26 cellular contexts compared by ENCODE assay signal in genomic region chr10:95196053-95196452, GRCh38. TPM values are rescaled to one million over a fixed set of nuclear protein-coding genes. Genes with fewer than 3 reads are reported as not detected.
DNase-seq lines count a peak whose midpoint lies in the region; ATAC-seq and TF ChIP-seq lines count a peak whose summit lies in the region.
"Had no signal": no experiment of that assay in that cellular context is flagged by ENCODE, and none has a peak within 500 bp of the region (broad histone marks: within the 10 kb centered on the region; RNA-seq: fewer than 3 reads in every experiment).

No MANE protein-coding gene starts in this region.

- no peak overlapping the region for H3K9ac ChIP-seq in HUES64 (ENCODE audit: low read depth, low read length)
- H3K9ac ChIP-seq: SK-N-SH had no signal

- H3K4me1 ChIP-seq in HUES64 (ENCODE audit: insufficient read depth, low read length): peaks cover 17% of the 10 kb centered on the region
- H3K4me1 ChIP-seq: heart left ventricle had no signal

- no peaks in the 10 kb centered on the region for H3K36me3 Mint-ChIP-seq in endothelial cell (ENCODE audit: low read depth, unreplicated experiment)
- no peaks in the 10 kb centered on the region for H3K36me3 Mint-ChIP-seq in stimulated activated effector memory CD8-positive, alpha-beta T cell treated with anti-CD3 and anti-CD28 coated beads, Interleukin-12 subunit alpha, Interleukin-12 subunit beta, amount 100 ng/mL, for 72 hours
- H3K36me3 Mint-ChIP-seq: activated CD4-positive, alpha-beta memory T cell treated with anti-CD3 and anti-CD28 coated beads for 36 hours; type B pancreatic cell had no signal

- ATAC-seq in stimulated activated effector memory CD8-positive, alpha-beta T cell treated with anti-CD3 and anti-CD28 coated beads, Interleukin-12 subunit alpha, Interleukin-12 subunit beta, amount 100 ng/mL, for 72 hours: no peak
- ATAC-seq in stimulated activated naive CD8-positive, alpha-beta T cell treated with anti-CD3 and anti-CD28 coated beads, Interleukin-15, amount 100 ng/mL, for 72 hours: no peak
- ATAC-seq: HCT116, heart left ventricle had no signal

- peaks cover 7% of the 10 kb centered on the region for H3K4me1 Mint-ChIP-seq in endothelial cell (ENCODE audit: unreplicated experiment)
- H3K4me1 Mint-ChIP-seq in stimulated activated effector memory CD8-positive, alpha-beta T cell treated with anti-CD3 and anti-CD28 coated beads, Interleukin-12 subunit alpha, Interleukin-12 subunit beta, amount 100 ng/mL, for 72 hours: no peaks in the 10 kb centered on the region
- H3K4me1 Mint-ChIP-seq in stimulated activated naive CD8-positive, alpha-beta T cell treated with anti-CD3 and anti-CD28 coated beads, Interleukin-15, amount 100 ng/mL, for 72 hours: no peaks in the 10 kb centered on the region
- H3K4me1 Mint-ChIP-seq: activated B cell treated with CpG ODN at 0.5 μM for 24 hours had no signal

- peaks cover 2% of the 10 kb centered on the region for H3K27me3 Mint-ChIP-seq in endothelial cell (ENCODE audit: unreplicated experiment)
- H3K27me3 Mint-ChIP-seq in stimulated activated naive CD8-positive, alpha-beta T cell treated with anti-CD3 and anti-CD28 coated beads, Interleukin-15, amount 100 ng/mL, for 72 hours: no peaks in the 10 kb centered on the region
- H3K27me3 Mint-ChIP-seq: activated B cell treated with CpG ODN at 0.5 μM for 24 hours; stimulated activated naive CD8-positive, alpha-beta T cell treated with anti-CD3 and anti-CD28 coated beads, Interleukin-15, Interleukin-2, amounts not matched to agents 100 ng/mL and 50 ng/mL, for 24 hours; type B pancreatic cell had no signal

- H3K36me3 ChIP-seq in HUES64 (ENCODE audit: insufficient read depth, low read length): no peaks in the 10 kb centered on the region
- H3K36me3 ChIP-seq: ascending aorta, heart left ventricle, ovary had no signal

- H3K27me3 ChIP-seq in HUES64 (ENCODE audit: insufficient read depth, low read length): no peaks in the 10 kb centered on the region
- H3K27me3 ChIP-seq in dorsolateral prefrontal cortex: no peaks in the 10 kb centered on the region
- H3K27me3 ChIP-seq: ascending aorta, heart left ventricle, ovary had no signal

- no peak overlapping the region for H3K4me3 ChIP-seq in HUES64 (ENCODE audit: low read length)
- H3K4me3 ChIP-seq in dorsolateral prefrontal cortex: no peak overlapping the region
- H3K4me3 ChIP-seq: ascending aorta, heart left ventricle, ovary had no signal

- no peaks in the 10 kb centered on the region for H3K9me3 ChIP-seq in HUES64 (ENCODE audit: insufficient read depth, low read depth, low read length)
- H3K9me3 ChIP-seq: ascending aorta, heart left ventricle, ovary, SK-N-SH had no signal

- peak overlapping the region; percentile 36; the same call in 1 of the 2 replicates for H3K27ac ChIP-seq in HUES64 (ENCODE audit: low read depth, low read length)
- H3K27ac ChIP-seq in dorsolateral prefrontal cortex: no peak overlapping the region
- H3K27ac ChIP-seq: heart left ventricle, ovary, RWPE1 had no signal

- H3K27ac Mint-ChIP-seq in endothelial cell (ENCODE audit: unreplicated experiment): no peak overlapping the region
- no peak overlapping the region for H3K27ac Mint-ChIP-seq in stimulated activated effector memory CD8-positive, alpha-beta T cell treated with anti-CD3 and anti-CD28 coated beads, Interleukin-12 subunit alpha, Interleukin-12 subunit beta, amount 100 ng/mL, for 72 hours
- no peak overlapping the region for H3K27ac Mint-ChIP-seq in stimulated activated naive CD8-positive, alpha-beta T cell treated with anti-CD3 and anti-CD28 coated beads, Interleukin-15, amount 100 ng/mL, for 72 hours
- H3K27ac Mint-ChIP-seq: activated B cell treated with CpG ODN at 0.5 μM for 24 hours; activated CD4-positive, alpha-beta memory T cell treated with anti-CD3 and anti-CD28 coated beads for 36 hours; activated naive CD4-positive, alpha-beta T cell treated with anti-CD3 and anti-CD28 coated beads for 36 hours; stimulated activated naive CD8-positive, alpha-beta T cell treated with anti-CD3 and anti-CD28 coated beads, Interleukin-15, Interleukin-2, amounts not matched to agents 100 ng/mL and 50 ng/mL, for 24 hours; T-helper 2 cell treated with Interferon-gamma antibody and Interleukin-4, amounts not matched to agents 5 μg/mL and 100 μg/mL, for 36 hours; type B pancreatic cell had no signal

- H3K4me3 Mint-ChIP-seq in endothelial cell (ENCODE audit: unreplicated experiment): no peak overlapping the region
- no peak overlapping the region for H3K4me3 Mint-ChIP-seq in stimulated activated effector memory CD8-positive, alpha-beta T cell treated with anti-CD3 and anti-CD28 coated beads, Interleukin-12 subunit alpha, Interleukin-12 subunit beta, amount 100 ng/mL, for 72 hours
- H3K4me3 Mint-ChIP-seq in stimulated activated naive CD8-positive, alpha-beta T cell treated with anti-CD3 and anti-CD28 coated beads, Interleukin-15, amount 100 ng/mL, for 72 hours: no peak overlapping the region
- H3K4me3 Mint-ChIP-seq: activated B cell treated with CpG ODN at 0.5 μM for 24 hours; activated CD4-positive, alpha-beta memory T cell treated with anti-CD3 and anti-CD28 coated beads for 36 hours; activated naive CD4-positive, alpha-beta T cell treated with anti-CD3 and anti-CD28 coated beads for 36 hours; stimulated activated naive CD8-positive, alpha-beta T cell treated with anti-CD3 and anti-CD28 coated beads, Interleukin-15, Interleukin-2, amounts not matched to agents 100 ng/mL and 50 ng/mL, for 24 hours; T-helper 2 cell treated with Interferon-gamma antibody and Interleukin-4, amounts not matched to agents 5 μg/mL and 100 μg/mL, for 36 hours; type B pancreatic cell had no signal

- no peak for TF ChIP-seq CTCF in dorsolateral prefrontal cortex (IDR thresholded peaks at IDR 0.05 in 54 of 56, conservative IDR thresholded peaks at IDR 0.05 in 2 of 56; ENCODE audit: low read depth in 1 of 56, partially characterized antibody in 56 of 56)
- no peak for TF ChIP-seq CTCF in endothelial cell (IDR thresholded peaks at IDR 0.05; ENCODE audit: unreplicated experiment)

- peak in 6 of 10 donors; percentile 42 to 58 (median 51) for DNase-seq in dorsolateral prefrontal cortex
- DNase-seq in midbrain (lab: John Stamatoyannopoulos, UW): peak; percentile 12
- peak; percentile 17 for DNase-seq in retina
- DNase-seq in endothelial cell (ENCODE audit: low spot score): no peak
- no peak for DNase-seq in stimulated activated effector memory CD8-positive, alpha-beta T cell treated with anti-CD3 and anti-CD28 coated beads, Interleukin-12 subunit alpha, Interleukin-12 subunit beta, amount 100 ng/mL, for 72 hours (ENCODE audit: low spot score in 2 of 2)
- no peak for DNase-seq in stimulated activated naive CD8-positive, alpha-beta T cell treated with anti-CD3 and anti-CD28 coated beads, Interleukin-15, amount 100 ng/mL, for 72 hours
- no peak for DNase-seq in stimulated activated CD4-positive, alpha-beta T cell treated with anti-CD3 and anti-CD28 coated beads, Interleukin-2, amount 100 ng/mL, for 48 hours
- DNase-seq: activated B cell treated with CpG ODN at 0.5 μM for 24 hours; activated CD4-positive, alpha-beta memory T cell treated with anti-CD3 and anti-CD28 coated beads for 36 hours; activated naive CD4-positive, alpha-beta T cell treated with anti-CD3 and anti-CD28 coated beads for 36 hours; cerebellar nuclear complex; effector CD8-positive, alpha-beta T cell; heart left ventricle; NCI-H1105; NCI-H2107; ovary; SK-N-SH; stimulated activated CD4-positive, alpha-beta T cell treated with anti-CD3 and anti-CD28 coated beads, Interleukin-1b, Interleukin-23, amount 100 ng/mL, for 48 hours had no signal

- intact Hi-C loops in dorsolateral prefrontal cortex (cut with DNase I): no loop called here

- 48% methylated on average over 3 of the region's 3 CpGs for WGBS in HUES64

- no peaks in the 10 kb centered on the region for H3K9me3 Mint-ChIP-seq in endothelial cell (ENCODE audit: unreplicated experiment)
- H3K9me3 Mint-ChIP-seq in stimulated activated effector memory CD8-positive, alpha-beta T cell treated with anti-CD3 and anti-CD28 coated beads, Interleukin-12 subunit alpha, Interleukin-12 subunit beta, amount 100 ng/mL, for 72 hours: peaks cover 4% of the 10 kb centered on the region
- H3K9me3 Mint-ChIP-seq in stimulated activated naive CD8-positive, alpha-beta T cell treated with anti-CD3 and anti-CD28 coated beads, Interleukin-15, amount 100 ng/mL, for 72 hours: peaks cover 0 to 3% of the 10 kb centered on the region in 2 donors
- H3K9me3 Mint-ChIP-seq: activated B cell treated with CpG ODN at 0.5 μM for 24 hours; activated CD4-positive, alpha-beta memory T cell treated with anti-CD3 and anti-CD28 coated beads for 36 hours; stimulated activated naive CD8-positive, alpha-beta T cell treated with anti-CD3 and anti-CD28 coated beads, Interleukin-15, Interleukin-2, amounts not matched to agents 100 ng/mL and 50 ng/mL, for 24 hours; T-helper 2 cell treated with Interferon-gamma antibody and Interleukin-4, amounts not matched to agents 5 μg/mL and 100 μg/mL, for 36 hours; type B pancreatic cell had no signal

RNA-seq across cellular contexts. Expression of gene ACSM6, which starts 2.0 kb away (rescaled TPM):
- not detected for polyA plus RNA-seq in HUES64 (2013, experiment 1 of 2)
- not detected for polyA plus RNA-seq in HUES64 (2013, experiment 2 of 2)
- not detected for total RNA-seq in dorsolateral prefrontal cortex
- total RNA-seq in endothelial cell (ENCODE audit: unreplicated experiment): not detected
- total RNA-seq: activated B cell treated with CpG ODN at 0.5 μM for 24 hours; activated CD4-positive, alpha-beta memory T cell treated with anti-CD3 and anti-CD28 coated beads for 36 hours; activated naive CD4-positive, alpha-beta T cell treated with anti-CD3 and anti-CD28 coated beads for 36 hours; ascending aorta; Daoy had no signal
- polyA plus RNA-seq: heart left ventricle, ovary, SK-N-SH had no signal

Comparison
In these comparisons a context has a peak if more than half of its experiments do, and no peak if none do; other contexts are left out.
1. DNase-seq: peak in dorsolateral prefrontal cortex (6 of 10), midbrain (single experiment) and retina (single experiment); none in endothelial cell (single experiment), stimulated activated effector memory CD8-positive, alpha-beta T cell treated with anti-CD3 and anti-CD28 coated beads, Interleukin-12 subunit alpha, Interleukin-12 subunit beta, amount 100 ng/mL, for 72 hours (0 of 2), stimulated activated naive CD8-positive, alpha-beta T cell treated with anti-CD3 and anti-CD28 coated beads, Interleukin-15, amount 100 ng/mL, for 72 hours (0 of 2) and stimulated activated CD4-positive, alpha-beta T cell treated with anti-CD3 and anti-CD28 coated beads, Interleukin-2, amount 100 ng/mL, for 48 hours (0 of 2).